ENCODE assay signal across 1 cellular context in the genomic region with DNA sequence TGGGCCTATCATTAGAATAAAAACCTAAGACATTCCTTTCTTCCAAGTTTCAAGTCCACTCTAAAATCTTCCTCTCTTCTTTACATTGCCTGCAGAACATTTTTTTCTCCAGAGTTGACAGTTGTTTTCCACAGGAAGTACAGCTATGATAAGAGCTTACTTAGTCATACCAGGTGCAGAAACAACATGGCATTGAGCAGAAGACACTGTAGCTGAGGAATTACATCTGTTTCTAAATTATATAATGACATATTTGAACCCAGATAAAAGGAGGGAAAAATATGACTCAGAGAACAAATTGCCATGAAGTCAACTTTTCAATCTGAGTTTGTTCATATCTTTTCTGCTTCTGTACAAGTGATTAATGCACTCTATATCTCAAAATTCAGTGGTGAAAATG.
TF ChIP-seq lines count a peak whose summit lies in the region.

No MANE protein-coding gene starts in this region.

TF ChIP-seq in K562, 482 proteins besides CTCF, POLR2A, EP300 and RAD21 (continued from another document and continues in another):
- peak; percentile 21 for TF ChIP-seq MEIS2 (IDR thresholded peaks at IDR 0.05; ENCODE audit: partially characterized antibody)
- TF ChIP-seq SMARCC2 (IDR thresholded peaks at IDR 0.05; ENCODE audit: low read depth) = peak; percentile 35; the same call in 1 of the 2 replicates
- peak; percentile 59 for TF ChIP-seq TCF3 (CRISPR knock-in tag; IDR thresholded peaks at IDR 0.05)
- TF ChIP-seq, protein P1, sequence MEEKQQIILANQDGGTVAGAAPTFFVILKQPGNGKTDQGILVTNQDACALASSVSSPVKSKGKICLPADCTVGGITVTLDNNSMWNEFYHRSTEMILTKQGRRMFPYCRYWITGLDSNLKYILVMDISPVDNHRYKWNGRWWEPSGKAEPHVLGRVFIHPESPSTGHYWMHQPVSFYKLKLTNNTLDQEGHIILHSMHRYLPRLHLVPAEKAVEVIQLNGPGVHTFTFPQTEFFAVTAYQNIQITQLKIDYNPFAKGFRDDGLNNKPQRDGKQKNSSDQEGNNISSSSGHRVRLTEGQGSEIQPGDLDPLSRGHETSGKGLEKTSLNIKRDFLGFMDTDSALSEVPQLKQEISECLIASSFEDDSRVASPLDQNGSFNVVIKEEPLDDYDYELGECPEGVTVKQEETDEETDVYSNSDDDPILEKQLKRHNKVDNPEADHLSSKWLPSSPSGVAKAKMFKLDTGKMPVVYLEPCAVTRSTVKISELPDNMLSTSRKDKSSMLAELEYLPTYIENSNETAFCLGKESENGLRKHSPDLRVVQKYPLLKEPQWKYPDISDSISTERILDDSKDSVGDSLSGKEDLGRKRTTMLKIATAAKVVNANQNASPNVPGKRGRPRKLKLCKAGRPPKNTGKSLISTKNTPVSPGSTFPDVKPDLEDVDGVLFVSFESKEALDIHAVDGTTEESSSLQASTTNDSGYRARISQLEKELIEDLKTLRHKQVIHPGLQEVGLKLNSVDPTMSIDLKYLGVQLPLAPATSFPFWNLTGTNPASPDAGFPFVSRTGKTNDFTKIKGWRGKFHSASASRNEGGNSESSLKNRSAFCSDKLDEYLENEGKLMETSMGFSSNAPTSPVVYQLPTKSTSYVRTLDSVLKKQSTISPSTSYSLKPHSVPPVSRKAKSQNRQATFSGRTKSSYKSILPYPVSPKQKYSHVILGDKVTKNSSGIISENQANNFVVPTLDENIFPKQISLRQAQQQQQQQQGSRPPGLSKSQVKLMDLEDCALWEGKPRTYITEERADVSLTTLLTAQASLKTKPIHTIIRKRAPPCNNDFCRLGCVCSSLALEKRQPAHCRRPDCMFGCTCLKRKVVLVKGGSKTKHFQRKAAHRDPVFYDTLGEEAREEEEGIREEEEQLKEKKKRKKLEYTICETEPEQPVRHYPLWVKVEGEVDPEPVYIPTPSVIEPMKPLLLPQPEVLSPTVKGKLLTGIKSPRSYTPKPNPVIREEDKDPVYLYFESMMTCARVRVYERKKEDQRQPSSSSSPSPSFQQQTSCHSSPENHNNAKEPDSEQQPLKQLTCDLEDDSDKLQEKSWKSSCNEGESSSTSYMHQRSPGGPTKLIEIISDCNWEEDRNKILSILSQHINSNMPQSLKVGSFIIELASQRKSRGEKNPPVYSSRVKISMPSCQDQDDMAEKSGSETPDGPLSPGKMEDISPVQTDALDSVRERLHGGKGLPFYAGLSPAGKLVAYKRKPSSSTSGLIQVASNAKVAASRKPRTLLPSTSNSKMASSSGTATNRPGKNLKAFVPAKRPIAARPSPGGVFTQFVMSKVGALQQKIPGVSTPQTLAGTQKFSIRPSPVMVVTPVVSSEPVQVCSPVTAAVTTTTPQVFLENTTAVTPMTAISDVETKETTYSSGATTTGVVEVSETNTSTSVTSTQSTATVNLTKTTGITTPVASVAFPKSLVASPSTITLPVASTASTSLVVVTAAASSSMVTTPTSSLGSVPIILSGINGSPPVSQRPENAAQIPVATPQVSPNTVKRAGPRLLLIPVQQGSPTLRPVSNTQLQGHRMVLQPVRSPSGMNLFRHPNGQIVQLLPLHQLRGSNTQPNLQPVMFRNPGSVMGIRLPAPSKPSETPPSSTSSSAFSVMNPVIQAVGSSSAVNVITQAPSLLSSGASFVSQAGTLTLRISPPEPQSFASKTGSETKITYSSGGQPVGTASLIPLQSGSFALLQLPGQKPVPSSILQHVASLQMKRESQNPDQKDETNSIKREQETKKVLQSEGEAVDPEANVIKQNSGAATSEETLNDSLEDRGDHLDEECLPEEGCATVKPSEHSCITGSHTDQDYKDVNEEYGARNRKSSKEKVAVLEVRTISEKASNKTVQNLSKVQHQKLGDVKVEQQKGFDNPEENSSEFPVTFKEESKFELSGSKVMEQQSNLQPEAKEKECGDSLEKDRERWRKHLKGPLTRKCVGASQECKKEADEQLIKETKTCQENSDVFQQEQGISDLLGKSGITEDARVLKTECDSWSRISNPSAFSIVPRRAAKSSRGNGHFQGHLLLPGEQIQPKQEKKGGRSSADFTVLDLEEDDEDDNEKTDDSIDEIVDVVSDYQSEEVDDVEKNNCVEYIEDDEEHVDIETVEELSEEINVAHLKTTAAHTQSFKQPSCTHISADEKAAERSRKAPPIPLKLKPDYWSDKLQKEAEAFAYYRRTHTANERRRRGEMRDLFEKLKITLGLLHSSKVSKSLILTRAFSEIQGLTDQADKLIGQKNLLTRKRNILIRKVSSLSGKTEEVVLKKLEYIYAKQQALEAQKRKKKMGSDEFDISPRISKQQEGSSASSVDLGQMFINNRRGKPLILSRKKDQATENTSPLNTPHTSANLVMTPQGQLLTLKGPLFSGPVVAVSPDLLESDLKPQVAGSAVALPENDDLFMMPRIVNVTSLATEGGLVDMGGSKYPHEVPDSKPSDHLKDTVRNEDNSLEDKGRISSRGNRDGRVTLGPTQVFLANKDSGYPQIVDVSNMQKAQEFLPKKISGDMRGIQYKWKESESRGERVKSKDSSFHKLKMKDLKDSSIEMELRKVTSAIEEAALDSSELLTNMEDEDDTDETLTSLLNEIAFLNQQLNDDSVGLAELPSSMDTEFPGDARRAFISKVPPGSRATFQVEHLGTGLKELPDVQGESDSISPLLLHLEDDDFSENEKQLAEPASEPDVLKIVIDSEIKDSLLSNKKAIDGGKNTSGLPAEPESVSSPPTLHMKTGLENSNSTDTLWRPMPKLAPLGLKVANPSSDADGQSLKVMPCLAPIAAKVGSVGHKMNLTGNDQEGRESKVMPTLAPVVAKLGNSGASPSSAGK (IDR thresholded peaks at IDR 0.05) = 0 out of 2 replicates have a peak, but pooled peaks have one; percentile 15
- TF ChIP-seq SAP30 (IDR thresholded peaks at IDR 0.05; ENCODE audit: borderline replicate concordance, insufficient read depth, low read depth, low read length, poor library complexity, severe bottlenecking) = no peak
- TF ChIP-seq, protein P2, sequence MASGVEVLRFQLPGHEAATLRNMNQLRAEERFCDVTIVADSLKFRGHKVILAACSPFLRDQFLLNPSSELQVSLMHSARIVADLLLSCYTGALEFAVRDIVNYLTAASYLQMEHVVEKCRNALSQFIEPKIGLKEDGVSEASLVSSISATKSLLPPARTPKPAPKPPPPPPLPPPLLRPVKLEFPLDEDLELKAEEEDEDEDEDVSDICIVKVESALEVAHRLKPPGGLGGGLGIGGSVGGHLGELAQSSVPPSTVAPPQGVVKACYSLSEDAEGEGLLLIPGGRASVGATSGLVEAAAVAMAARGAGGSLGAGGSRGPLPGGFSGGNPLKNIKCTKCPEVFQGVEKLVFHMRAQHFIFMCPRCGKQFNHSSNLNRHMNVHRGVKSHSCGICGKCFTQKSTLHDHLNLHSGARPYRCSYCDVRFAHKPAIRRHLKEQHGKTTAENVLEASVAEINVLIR (CRISPR knock-in tag; IDR thresholded peaks at IDR 0.05) = no peak
- TF ChIP-seq FOXK2 (conservative IDR thresholded peaks at IDR 0.05 in 1 of 2, IDR thresholded peaks at IDR 0.05 in 1 of 2; ENCODE audit: low read depth in 2 of 2) = peak in 1 of 2 experiments; percentile 64; a peak in 2 of 4 replicates
- TF ChIP-seq JUND (IDR thresholded peaks at IDR 0.05; ENCODE audit: borderline replicate concordance, low read depth, low read length) = peak; percentile 70; the same call in 1 of the 2 replicates
- TF ChIP-seq JUND (tag; IDR thresholded peaks at IDR 0.05; ENCODE audit: borderline replicate concordance, low read depth, low read length) = peak; percentile 78; the same call in 2 of the 3 replicates
- TF ChIP-seq CBFA2T2 (conservative IDR thresholded peaks at IDR 0.05) = peak; percentile 80
- peak; percentile 59 for TF ChIP-seq TAL1 (IDR thresholded peaks at IDR 0.05)
- no peak for TF ChIP-seq MAZ (CRISPR knock-in tag; conservative IDR thresholded peaks at IDR 0.05 in 1 of 2, IDR thresholded peaks at IDR 0.05 in 1 of 2)
- TF ChIP-seq C11orf30 (IDR thresholded peaks at IDR 0.05; ENCODE audit: low read depth) = no peak
- peak; percentile 15; the same call in 1 of the 2 replicates for TF ChIP-seq MAFK (IDR thresholded peaks at IDR 0.05; ENCODE audit: low read length)
- TF ChIP-seq TRIM24 (IDR thresholded peaks at IDR 0.05) = peak; percentile 89 to 93
- TF ChIP-seq ETV1 (tag; conservative IDR thresholded peaks at IDR 0.05; ENCODE audit: low read depth) = peak; percentile 89
- TF ChIP-seq NFE2L1 (tag; IDR thresholded peaks at IDR 0.05; ENCODE audit: borderline replicate concordance, low read depth) = 0 out of 2 replicates have a peak, but pooled peaks have one; percentile 0
- peak; percentile 35; the same call in 1 of the 2 replicates for TF ChIP-seq EHMT2 (IDR thresholded peaks at IDR 0.05)
- no peak for TF ChIP-seq HMGXB4 (CRISPR knock-in tag; IDR thresholded peaks at IDR 0.05)
- peak; percentile 76 for TF ChIP-seq ARID1B (IDR thresholded peaks at IDR 0.05)
- peak; percentile 85 for TF ChIP-seq FOSL1 (tag; conservative IDR thresholded peaks at IDR 0.05)
- TF ChIP-seq SMARCA4 (IDR thresholded peaks at IDR 0.05) = peak; percentile 72
- peak; percentile 81 for TF ChIP-seq CBFA2T3 (IDR thresholded peaks at IDR 0.05)
- TF ChIP-seq, protein P3, sequence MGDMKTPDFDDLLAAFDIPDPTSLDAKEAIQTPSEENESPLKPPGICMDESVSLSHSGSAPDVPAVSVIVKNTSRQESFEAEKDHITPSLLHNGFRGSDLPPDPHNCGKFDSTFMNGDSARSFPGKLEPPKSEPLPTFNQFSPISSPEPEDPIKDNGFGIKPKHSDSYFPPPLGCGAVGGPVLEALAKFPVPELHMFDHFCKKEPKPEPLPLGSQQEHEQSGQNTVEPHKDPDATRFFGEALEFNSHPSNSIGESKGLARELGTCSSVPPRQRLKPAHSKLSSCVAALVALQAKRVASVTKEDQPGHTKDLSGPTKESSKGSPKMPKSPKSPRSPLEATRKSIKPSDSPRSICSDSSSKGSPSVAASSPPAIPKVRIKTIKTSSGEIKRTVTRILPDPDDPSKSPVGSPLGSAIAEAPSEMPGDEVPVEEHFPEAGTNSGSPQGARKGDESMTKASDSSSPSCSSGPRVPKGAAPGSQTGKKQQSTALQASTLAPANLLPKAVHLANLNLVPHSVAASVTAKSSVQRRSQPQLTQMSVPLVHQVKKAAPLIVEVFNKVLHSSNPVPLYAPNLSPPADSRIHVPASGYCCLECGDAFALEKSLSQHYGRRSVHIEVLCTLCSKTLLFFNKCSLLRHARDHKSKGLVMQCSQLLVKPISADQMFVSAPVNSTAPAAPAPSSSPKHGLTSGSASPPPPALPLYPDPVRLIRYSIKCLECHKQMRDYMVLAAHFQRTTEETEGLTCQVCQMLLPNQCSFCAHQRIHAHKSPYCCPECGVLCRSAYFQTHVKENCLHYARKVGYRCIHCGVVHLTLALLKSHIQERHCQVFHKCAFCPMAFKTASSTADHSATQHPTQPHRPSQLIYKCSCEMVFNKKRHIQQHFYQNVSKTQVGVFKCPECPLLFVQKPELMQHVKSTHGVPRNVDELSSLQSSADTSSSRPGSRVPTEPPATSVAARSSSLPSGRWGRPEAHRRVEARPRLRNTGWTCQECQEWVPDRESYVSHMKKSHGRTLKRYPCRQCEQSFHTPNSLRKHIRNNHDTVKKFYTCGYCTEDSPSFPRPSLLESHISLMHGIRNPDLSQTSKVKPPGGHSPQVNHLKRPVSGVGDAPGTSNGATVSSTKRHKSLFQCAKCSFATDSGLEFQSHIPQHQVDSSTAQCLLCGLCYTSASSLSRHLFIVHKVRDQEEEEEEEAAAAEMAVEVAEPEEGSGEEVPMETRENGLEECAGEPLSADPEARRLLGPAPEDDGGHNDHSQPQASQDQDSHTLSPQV (IDR thresholded peaks at IDR 0.05) = peak; percentile 35; the same call in 1 of the 2 replicates
- TF ChIP-seq ARID3A (IDR thresholded peaks at IDR 0.05; ENCODE audit: borderline replicate concordance, low read depth, low read length) = 0 out of 2 replicates have a peak, but pooled peaks have one; percentile 18
- peak; percentile 67 for TF ChIP-seq ATF3 (IDR thresholded peaks at IDR 0.05)
- no peak for TF ChIP-seq ATF3 (CRISPR knock-in tag; conservative IDR thresholded peaks at IDR 0.05)
